ENCODE assay signal across 10 cellular contexts in the genomic region with DNA sequence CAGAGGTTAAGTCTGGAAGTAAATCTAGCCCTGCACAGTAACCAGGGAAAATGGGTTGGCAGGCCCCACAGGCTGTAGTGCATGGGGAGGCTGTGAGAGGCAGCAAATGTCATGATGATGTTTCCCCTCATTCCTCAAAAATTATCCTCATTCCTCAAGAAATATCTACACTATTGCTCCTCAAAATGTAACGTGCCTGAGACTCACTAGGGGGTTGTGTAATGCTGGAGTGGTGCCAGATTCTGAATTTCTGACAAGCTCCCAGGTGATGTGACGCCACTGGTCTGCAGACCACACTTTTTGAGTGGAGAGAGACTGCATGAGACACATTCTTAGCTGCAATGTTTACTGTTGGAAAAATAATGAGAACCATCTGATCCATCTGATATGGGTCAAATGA. TPM values are rescaled to one million over a fixed set of nuclear protein-coding genes. Genes with fewer than 3 reads are reported as not detected.
A peak's percentile ranks its signal among the peaks of the same experiment; 100 is the strongest.
DNase-seq lines count a peak whose midpoint lies in the region; ATAC-seq and TF ChIP-seq lines count a peak whose summit lies in the region.
"Had no signal": no experiment of that assay in that cellular context is flagged by ENCODE, and none has a peak within 500 bp of the region (broad histone marks: within the 10 kb centered on the region; RNA-seq: fewer than 3 reads in every experiment).

No MANE protein-coding gene starts in this region.

- H3K4me3 ChIP-seq in adipocyte (ENCODE audit: low read length) (peak overlapping the region; percentile 81), psoas muscle (no peak overlapping the region)

- TF ChIP-seq CTCF in AG09319 (IDR thresholded peaks at IDR 0.05; ENCODE audit: low read depth, low read length) (no peak), psoas muscle (IDR thresholded peaks at IDR 0.05) (no peak)

- H3K4me1 ChIP-seq in adipocyte (ENCODE audit: control insufficient read depth, insufficient read depth, low read length) (peaks cover 18% of the 10 kb centered on the region), psoas muscle (peaks cover 4% of the 10 kb centered on the region)

- peak; percentile 54 for DNase-seq in AG09319 (ENCODE audit: extremely low read depth, low read depth)
- DNase-seq in EH (ENCODE audit: low read depth), result peak; percentile 73
- DNase-seq in adipocyte (ENCODE audit: low read depth), result peak; percentile 61
- peak; percentile 49 for DNase-seq in kidney tubule cell (ENCODE audit: low spot score)
- no peak for DNase-seq in germinal center (ENCODE audit: low spot score)
- no peak for DNase-seq in psoas muscle
- no peak for DNase-seq in HPDE6-E6E7 (ENCODE audit: extremely low spot score)
- DNase-seq: dorsolateral prefrontal cortex, NCI-H446 had no signal

- no peak overlapping the region for H3K27ac ChIP-seq in psoas muscle

- peak overlapping the region; percentile 73 for H3K9ac ChIP-seq in adipocyte (ENCODE audit: low read length)

- 64 to 78% (median 66%) methylated on average over 2 of the region's 2 CpGs for WGBS in psoas muscle, 3 donors

- H3K27me3 ChIP-seq in adipocyte (replicated peaks; ENCODE audit: control insufficient read depth, insufficient read depth, low read length) (no peaks in the 10 kb centered on the region), psoas muscle (ENCODE audit: insufficient read depth in 3 of 3, low read length in 2 of 3) (peaks cover 0 to 2% (median 0%) of the 10 kb centered on the region in 3 donors)
- H3K27me3 ChIP-seq: dorsolateral prefrontal cortex had no signal

- H3K36me3 ChIP-seq in adipocyte (ENCODE audit: control insufficient read depth, insufficient read depth, low read length, severe bottlenecking), result peaks cover 22% of the 10 kb centered on the region
- peaks cover 0 to 16% of the 10 kb centered on the region in 2 donors for H3K36me3 ChIP-seq in psoas muscle (ENCODE audit: insufficient read depth in 1 of 2, low read depth in 1 of 2)

- ATAC-seq in psoas muscle, result no peak
- ATAC-seq in HG03457 (IDR thresholded peaks at IDR 0.05; ENCODE audit: unreplicated experiment), result no peak

- intact Hi-C loops in psoas muscle (cut with DNase I), result loop anchor here in 1 of 2 donors (5.0 kb wide), 1 partner anchor 52 kb away; a partner anchor contains a TSS

- H3K9me3 ChIP-seq in adipocyte (ENCODE audit: control insufficient read depth, low read length) (no peaks in the 10 kb centered on the region), psoas muscle (no peaks in the 10 kb centered on the region)

RNA-seq across cellular contexts. Expression of a gene that starts 1.2 kb away (rescaled TPM):
- 1 to 10 TPM; 1.4 to 2.0 (median 1.5) TPM for total RNA-seq in psoas muscle
- 1 to 10 TPM; 1.0 to 1.6 (median 1.4) TPM for polyA plus RNA-seq in psoas muscle

RNA-seq across cellular contexts. Expression of a gene that starts 12.9 kb away (rescaled TPM):
- 10 to 100 TPM in 2 of 4 donors, 1 to 10 TPM in 2; 6.9 to 11.5 (median 10.2) TPM for total RNA-seq in psoas muscle
- polyA plus RNA-seq in psoas muscle, result 10 to 100 TPM in 2 of 3 donors, 1 to 10 TPM in 1; 5.4 to 21.7 (median 14.7) TPM

RNA-seq across cellular contexts. Expression of a gene that starts 53.9 kb away (rescaled TPM):
- not detected for total RNA-seq in psoas muscle
- under 1 TPM in 2 of 3 donors, not detected in 1; 0.01 to 0.17 TPM for polyA plus RNA-seq in psoas muscle

RNA-seq across cellular contexts. Expression of a gene that starts 55.3 kb away (rescaled TPM):
- total RNA-seq in psoas muscle, result 100 to 1,000 TPM; 191 to 253 (median 209) TPM
- 100 to 1,000 TPM in 2 of 3 donors, 10 to 100 TPM in 1; 90.1 to 250 (median 170) TPM for polyA plus RNA-seq in psoas muscle

Comparison
In these comparisons a context has a peak if more than half of its experiments do, and no peak if none do; other contexts are left out.
1. DNase-seq: peak in AG09319 (single experiment), EH (single experiment), adipocyte (single experiment) and kidney tubule cell (single experiment); none in germinal center (single experiment), psoas muscle (0 of 2) and HPDE6-E6E7 (single experiment).